ENCODE assay signal across 7 cellular contexts in the genomic region with DNA sequence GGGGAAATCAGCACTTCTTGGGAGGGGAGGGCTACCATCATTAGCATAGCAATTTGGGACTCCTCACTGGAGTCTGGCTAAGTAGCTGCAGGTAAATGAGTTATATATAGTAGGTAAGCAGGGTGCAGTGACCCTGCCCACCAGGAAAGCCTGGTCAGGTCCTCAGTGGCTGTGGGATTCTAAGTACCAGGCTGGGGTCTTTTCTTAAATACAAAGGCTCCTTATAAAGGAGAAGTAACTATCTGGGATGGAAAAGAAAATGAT.
"Had no signal": no experiment of that assay in that cellular context is flagged by ENCODE, and none has a peak within 500 bp of the region (broad histone marks: within the 10 kb centered on the region; RNA-seq: fewer than 3 reads in every experiment).

No MANE protein-coding gene starts in this region.

- DNase-seq: GM23248, HFFc6 had no signal

- H3K27me3 Mint-ChIP-seq: IgD-negative memory B cell had no signal

- H2AFZ ChIP-seq: GM23248 had no signal

- H3K27ac ChIP-seq: GM23248, HL-60 had no signal

- H3K36me3 ChIP-seq: HAP-1 had no signal

- H3K4me1 ChIP-seq: HAP-1 had no signal

- H3K4me3 Mint-ChIP-seq: HFFc6, IgD-negative memory B cell had no signal

- H3K27ac Mint-ChIP-seq: HFFc6, IgD-negative memory B cell had no signal

- H3K4me1 Mint-ChIP-seq: IgD-negative memory B cell had no signal

- H3K4me3 ChIP-seq: GM23248, HAP-1 had no signal

- H3K9me3 Mint-ChIP-seq: HFFc6 had no signal

- ATAC-seq: HCT116, HepG2 had no signal
